In the genomic region with DNA sequence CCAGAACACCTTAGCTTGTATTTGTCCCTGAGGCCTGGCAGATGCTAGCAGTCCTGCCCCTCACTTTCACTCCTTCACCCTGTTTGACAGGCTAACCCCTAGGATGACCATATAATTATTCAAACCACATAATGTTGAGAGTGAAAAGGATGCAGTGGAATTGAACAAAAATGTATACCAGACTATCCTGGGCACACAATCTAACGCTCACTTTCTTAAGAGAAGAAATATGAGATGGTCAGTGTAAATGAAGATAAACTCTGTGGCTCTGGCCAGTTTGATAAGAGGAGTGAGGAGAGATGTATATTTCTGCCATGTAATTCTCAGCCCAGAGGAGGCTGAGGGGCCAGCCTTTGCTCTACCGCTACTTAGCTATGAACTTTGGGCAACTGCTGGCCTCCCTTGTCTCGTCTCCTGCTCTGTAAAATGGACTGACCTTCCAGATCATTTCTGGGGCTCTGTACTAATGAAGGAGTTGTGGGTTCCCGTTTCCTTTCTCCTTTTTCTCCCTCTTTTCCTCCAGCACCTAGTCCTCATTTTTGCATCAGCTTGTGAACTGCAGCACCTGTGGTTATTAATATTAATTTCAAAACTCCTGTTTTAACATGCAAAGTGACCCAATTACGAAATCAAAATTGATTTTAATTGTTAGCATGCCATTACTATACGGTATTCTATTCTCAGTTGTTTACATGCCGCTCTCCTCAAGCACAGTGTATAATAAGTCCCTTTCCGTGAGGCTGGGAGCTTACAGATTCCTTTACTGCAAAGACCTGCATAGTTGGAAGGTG, we compare ENCODE assay signal across 1 cellular context.
A peak's percentile ranks its signal among the peaks of the same experiment; 100 is the strongest.
TF ChIP-seq lines count a peak whose summit lies in the region.

No MANE protein-coding gene starts in this region.

TF ChIP-seq in K562, 482 proteins besides CTCF, POLR2A, EP300 and RAD21 (continued from another document and continues in another):
- TF ChIP-seq PRDM10 (IDR thresholded peaks at IDR 0.05; ENCODE audit: partially characterized antibody) (peak; percentile 28), ZNF143 (CRISPR knock-in tag; IDR thresholded peaks at IDR 0.05) (no peak), CAMTA2 (CRISPR knock-in tag; conservative IDR thresholded peaks at IDR 0.05) (no peak), ZFP91 (CRISPR knock-in tag; IDR thresholded peaks at IDR 0.05) (no peak), RBM34 (IDR thresholded peaks at IDR 0.05; ENCODE audit: borderline replicate concordance, insufficient read depth, low read length) (no peak), XRCC3 (IDR thresholded peaks at IDR 0.05) (no peak), PCBP1 (IDR thresholded peaks at IDR 0.05; ENCODE audit: low read depth, low read length, poor library complexity, severe bottlenecking) (no peak), ZNF644 (tag; IDR thresholded peaks at IDR 0.05; ENCODE audit: low read depth) (peak; percentile 68; the same call in 1 of the 2 replicates), SFPQ (IDR thresholded peaks at IDR 0.05; ENCODE audit: low read depth, low read length) (no peak), ZNF253 (CRISPR knock-in tag; conservative IDR thresholded peaks at IDR 0.05) (no peak), LEF1 (IDR thresholded peaks at IDR 0.05) (peak; percentile 87), SIX5 (IDR thresholded peaks at IDR 0.05; ENCODE audit: borderline replicate concordance in 1 of 2, insufficient read depth in 1 of 2, low read depth in 1 of 2, low read length in 2 of 2) (no peak), SMARCA4 (IDR thresholded peaks at IDR 0.05) (peak; percentile 92), ZZZ3 (IDR thresholded peaks at IDR 0.05) (no peak), MBD2 (IDR thresholded peaks at IDR 0.05; ENCODE audit: borderline replicate concordance, low read depth) (peak; percentile 76), ZBTB17 (CRISPR knock-in tag; IDR thresholded peaks at IDR 0.05) (peak; percentile 61), HMGXB4 (CRISPR knock-in tag; IDR thresholded peaks at IDR 0.05) (no peak), DNMT1 (IDR thresholded peaks at IDR 0.05) (peak; percentile 65; the same call in 1 of the 2 replicates), MGA (IDR thresholded peaks at IDR 0.05) (peak; percentile 41; the same call in 1 of the 2 replicates)
- TF ChIP-seq, protein P1, sequence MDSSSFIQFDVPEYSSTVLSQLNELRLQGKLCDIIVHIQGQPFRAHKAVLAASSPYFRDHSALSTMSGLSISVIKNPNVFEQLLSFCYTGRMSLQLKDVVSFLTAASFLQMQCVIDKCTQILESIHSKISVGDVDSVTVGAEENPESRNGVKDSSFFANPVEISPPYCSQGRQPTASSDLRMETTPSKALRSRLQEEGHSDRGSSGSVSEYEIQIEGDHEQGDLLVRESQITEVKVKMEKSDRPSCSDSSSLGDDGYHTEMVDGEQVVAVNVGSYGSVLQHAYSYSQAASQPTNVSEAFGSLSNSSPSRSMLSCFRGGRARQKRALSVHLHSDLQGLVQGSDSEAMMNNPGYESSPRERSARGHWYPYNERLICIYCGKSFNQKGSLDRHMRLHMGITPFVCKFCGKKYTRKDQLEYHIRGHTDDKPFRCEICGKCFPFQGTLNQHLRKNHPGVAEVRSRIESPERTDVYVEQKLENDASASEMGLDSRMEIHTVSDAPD (CRISPR knock-in tag; IDR thresholded peaks at IDR 0.05) = no peak
- TF ChIP-seq, protein P2, sequence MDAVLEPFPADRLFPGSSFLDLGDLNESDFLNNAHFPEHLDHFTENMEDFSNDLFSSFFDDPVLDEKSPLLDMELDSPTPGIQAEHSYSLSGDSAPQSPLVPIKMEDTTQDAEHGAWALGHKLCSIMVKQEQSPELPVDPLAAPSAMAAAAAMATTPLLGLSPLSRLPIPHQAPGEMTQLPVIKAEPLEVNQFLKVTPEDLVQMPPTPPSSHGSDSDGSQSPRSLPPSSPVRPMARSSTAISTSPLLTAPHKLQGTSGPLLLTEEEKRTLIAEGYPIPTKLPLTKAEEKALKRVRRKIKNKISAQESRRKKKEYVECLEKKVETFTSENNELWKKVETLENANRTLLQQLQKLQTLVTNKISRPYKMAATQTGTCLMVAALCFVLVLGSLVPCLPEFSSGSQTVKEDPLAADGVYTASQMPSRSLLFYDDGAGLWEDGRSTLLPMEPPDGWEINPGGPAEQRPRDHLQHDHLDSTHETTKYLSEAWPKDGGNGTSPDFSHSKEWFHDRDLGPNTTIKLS (IDR thresholded peaks at IDR 0.05; ENCODE audit: borderline replicate concordance, low read depth) = no peak
- TF ChIP-seq, protein P3, sequence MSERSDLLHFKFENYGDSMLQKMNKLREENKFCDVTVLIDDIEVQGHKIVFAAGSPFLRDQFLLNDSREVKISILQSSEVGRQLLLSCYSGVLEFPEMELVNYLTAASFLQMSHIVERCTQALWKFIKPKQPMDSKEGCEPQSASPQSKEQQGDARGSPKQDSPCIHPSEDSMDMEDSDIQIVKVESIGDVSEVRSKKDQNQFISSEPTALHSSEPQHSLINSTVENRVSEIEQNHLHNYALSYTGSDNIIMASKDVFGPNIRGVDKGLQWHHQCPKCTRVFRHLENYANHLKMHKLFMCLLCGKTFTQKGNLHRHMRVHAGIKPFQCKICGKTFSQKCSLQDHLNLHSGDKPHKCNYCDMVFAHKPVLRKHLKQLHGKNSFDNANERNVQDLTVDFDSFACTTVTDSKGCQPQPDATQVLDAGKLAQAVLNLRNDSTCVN (CRISPR knock-in tag; IDR thresholded peaks at IDR 0.05) = no peak
